14 cellular contexts compared by ENCODE assay signal in genomic region chr7:116355423-116355765, GRCh38.
DNase-seq lines count a peak whose midpoint lies in the region; ATAC-seq, FAIRE-seq and TF ChIP-seq lines count a peak whose summit lies in the region.
"Had no signal": no experiment of that assay in that cellular context is flagged by ENCODE, and none has a peak within 500 bp of the region (broad histone marks: within the 10 kb centered on the region; RNA-seq: fewer than 3 reads in every experiment).

No MANE protein-coding gene starts in this region.

- no peaks in the 10 kb centered on the region for H3K9me1 ChIP-seq in K562 (ENCODE audit: control insufficient read depth, insufficient read depth, low read length)

- no peak overlapping the region for H3K4me3 Mint-ChIP-seq in GM23338
- H3K4me3 Mint-ChIP-seq: activated CD8-positive, alpha-beta T cell treated with anti-CD3 and anti-CD28 coated beads for 36 hours; CD4-positive, alpha-beta T cell; T-helper 1 cell treated with Interleukin-12 subunit alpha and Interleukin-12 subunit beta and Interleukin-4 antibody, amounts not matched to agents 30 μg/mL and 1 μg/mL, for 36 hours had no signal

- no peaks in the 10 kb centered on the region for H3F3A ChIP-seq in GM23338 (replicated peaks; ENCODE audit: low read depth)

- H3K4me3 ChIP-seq in GM23338 (no peak overlapping the region), K562 (no peak overlapping the region), left lung (no peak overlapping the region), skeletal muscle tissue (ENCODE audit: low read length in 3 of 3) (peak overlapping the region; percentile 1 to 25 (median 25))

- intact Hi-C loops in K562 (cut with micrococcal nuclease) (no loop called here), left lung (cut with DNase I) (loop anchor here in 1 of 2 donors (10.0 kb wide), 1 partner anchor 179 kb away; no protein-coding TSS in a partner anchor), sciatic nerve (cut with DNase I) (no loop called here)

- H3K9me2 ChIP-seq in GM23338 (ENCODE audit: insufficient read depth): peaks cover 4% of the 10 kb centered on the region; the same call in 1 of the 2 replicates

- H3K4me1 Mint-ChIP-seq in GM23338: peaks cover 8% of the 10 kb centered on the region; the same call in 2 of the 3 replicates

- H3K79me2 ChIP-seq in GM23338 (replicated peaks; ENCODE audit: insufficient read depth) (no peaks in the 10 kb centered on the region), K562 (ENCODE audit: control insufficient read depth, insufficient read depth, low read length) (no peaks in the 10 kb centered on the region)

- H3K27ac Mint-ChIP-seq in GM23338: 0 out of 2 replicates have a peak overlapping the region, but pooled peaks have one; percentile 66
- H3K27ac Mint-ChIP-seq: activated CD8-positive, alpha-beta T cell treated with anti-CD3 and anti-CD28 coated beads for 36 hours; CD4-positive, alpha-beta T cell; T-helper 1 cell treated with Interleukin-12 subunit alpha and Interleukin-12 subunit beta and Interleukin-4 antibody, amounts not matched to agents 30 μg/mL and 1 μg/mL, for 36 hours had no signal

- H3K4me1 ChIP-seq in GM23338 (ENCODE audit: insufficient read depth) (no peaks in the 10 kb centered on the region), K562 (replicated peaks in 1 of 2; ENCODE audit: control insufficient read depth in 2 of 2, insufficient read depth in 2 of 2, low read length in 2 of 2) (peaks cover 0 to 15% of the 10 kb centered on the region in 2 experiments; a peak in 3 of 5 replicates), left lung (peaks cover 36 to 40% of the 10 kb centered on the region in 2 donors), skeletal muscle tissue (ENCODE audit: control insufficient read depth in 3 of 3, insufficient read depth in 3 of 3, low read length in 3 of 3) (peaks cover 16 to 40% (median 33%) of the 10 kb centered on the region in 3 donors)

- H3K27ac ChIP-seq in GM23338 (ENCODE audit: low read depth): no peak overlapping the region
- no peak overlapping the region for H3K27ac ChIP-seq in K562 (ENCODE audit: extremely low read depth, low read depth, low read length)
- H3K27ac ChIP-seq in left lung: peak overlapping the region; percentile 87 to 92
- H3K27ac ChIP-seq in skeletal muscle tissue (ENCODE audit: low read depth, low read length): peak overlapping the region; percentile 79

- H3K27me3 Mint-ChIP-seq in GM23338 (ENCODE audit: insufficient read depth, low read depth, poor library complexity): no peaks in the 10 kb centered on the region

- TF ChIP-seq CTCF in GM23338 (conservative IDR thresholded peaks at IDR 0.05; ENCODE audit: low read depth in 2 of 2) (no peak), K562 (IDR thresholded peaks at IDR 0.05 in 2 of 3, conservative IDR thresholded peaks at IDR 0.05 in 1 of 3; ENCODE audit: insufficient read depth in 2 of 3, low read depth in 1 of 3, low read length in 3 of 3) (no peak), left lung (IDR thresholded peaks at IDR 0.05) (no peak)

- no peak for TF ChIP-seq RAD21 in K562 (CRISPR knock-in tag; conservative IDR thresholded peaks at IDR 0.05 in 1 of 2, IDR thresholded peaks at IDR 0.05 in 1 of 2)

- FAIRE-seq in K562 (lab: Jason Lieb, UNC) (no peak), urothelium cell line (lab: Jason Lieb, UNC) (no peak)

- no peaks in the 10 kb centered on the region for H3K36me3 Mint-ChIP-seq in GM23338 (ENCODE audit: low read depth)
- H3K36me3 Mint-ChIP-seq: activated naive CD4-positive, alpha-beta T cell treated with anti-CD3 and anti-CD28 coated beads, Interleukin-2, amount 50 U/mL, for 72 hours had no signal

- in situ Hi-C loops in K562 (cut with MboI): no loop called here

- POLR2A ChIA-PET in K562 (lab: Yijun Ruan, JAX): interaction anchor here (0.8 kb wide), 1 partner anchor 32 kb away, joined by 3 read pairs; no protein-coding TSS in a partner anchor

- CTCF ChIA-PET in K562 (lab: Yijun Ruan, JAX; ENCODE audit: low intra/inter-chr PET ratio): no interaction called here

- H3K36me3 ChIP-seq in GM23338 (ENCODE audit: insufficient read depth) (no peaks in the 10 kb centered on the region), K562 (ENCODE audit: control insufficient read depth, insufficient read depth, low read length) (no peaks in the 10 kb centered on the region), left lung (no peaks in the 10 kb centered on the region), skeletal muscle tissue (ENCODE audit: control insufficient read depth in 3 of 3, insufficient read depth in 3 of 3, low read length in 3 of 3) (no peaks in the 10 kb centered on the region)

- no peak for TF ChIP-seq EP300 in K562 (IDR thresholded peaks at IDR 0.05; ENCODE audit: low read length)

- H3K9ac ChIP-seq in K562 (ENCODE audit: insufficient read depth in 1 of 2, low read depth in 2 of 2, low read length in 2 of 2) (no peak overlapping the region), skeletal muscle tissue (ENCODE audit: low read depth in 1 of 3, low read length in 3 of 3) (peak overlapping the region in 1 of 3 donors; percentile 5)

- no peaks in the 10 kb centered on the region for H3K9me3 Mint-ChIP-seq in GM23338
- H3K9me3 Mint-ChIP-seq: activated CD8-positive, alpha-beta T cell treated with anti-CD3 and anti-CD28 coated beads for 36 hours; activated naive CD4-positive, alpha-beta T cell treated with anti-CD3 and anti-CD28 coated beads, Interleukin-2, amount 50 U/mL, for 72 hours; CD4-positive, alpha-beta T cell; T-helper 1 cell treated with Interleukin-12 subunit alpha and Interleukin-12 subunit beta and Interleukin-4 antibody, amounts not matched to agents 30 μg/mL and 1 μg/mL, for 36 hours had no signal

- no peak for ATAC-seq in GM23338
- no peak for ATAC-seq in K562
- no peak for ATAC-seq in left lung
- ATAC-seq in sciatic nerve: no peak
- ATAC-seq in GM21576 (IDR thresholded peaks at IDR 0.05; ENCODE audit: unreplicated experiment): no peak
- ATAC-seq: activated CD8-positive, alpha-beta T cell treated with anti-CD3 and anti-CD28 coated beads for 36 hours; activated naive CD4-positive, alpha-beta T cell treated with anti-CD3 and anti-CD28 coated beads, Interleukin-2, amount 50 U/mL, for 72 hours had no signal

- no peaks in the 10 kb centered on the region for H4K20me1 ChIP-seq in GM23338 (replicated peaks; ENCODE audit: insufficient read depth)
- H4K20me1 ChIP-seq in K562 (replicated peaks; ENCODE audit: control insufficient read depth, insufficient read depth, low read length): no peaks in the 10 kb centered on the region

- no TSS peak for BruUV-seq in K562 (replicated peaks; lab: Mats Ljungman, UMichigan)

- no peaks in the 10 kb centered on the region for H3K27me3 ChIP-seq in GM23338 (ENCODE audit: insufficient read depth)
- H3K27me3 ChIP-seq in K562 (ENCODE audit: control insufficient read depth in 2 of 2, insufficient read depth in 2 of 2, low read length in 2 of 2): no peaks in the 10 kb centered on the region
- no peaks in the 10 kb centered on the region for H3K27me3 ChIP-seq in left lung
- no peaks in the 10 kb centered on the region for H3K27me3 ChIP-seq in skeletal muscle tissue (ENCODE audit: control insufficient read depth in 3 of 3, insufficient read depth in 3 of 3, low read length in 3 of 3)

- H3K9me3 ChIP-seq in K562 (replicated peaks; ENCODE audit: control insufficient read depth, insufficient read depth, low read depth, low read length) (no peaks in the 10 kb centered on the region), left lung (no peaks in the 10 kb centered on the region), skeletal muscle tissue (ENCODE audit: control insufficient read depth in 3 of 3, low read length in 3 of 3) (no peaks in the 10 kb centered on the region)

- 8% methylated on average over 3 of the region's 3 CpGs for WGBS in K562 (ENCODE audit: insufficient coverage, low coverage, missing lambda C conversion rate)

- no peak for DNase-seq in GM23338 (ENCODE audit: low spot score)
- DNase-seq in K562 (ENCODE audit: extremely low read depth in 1 of 4, low spot score in 3 of 4): no peak
- no peak for DNase-seq in left lung
- no peak for DNase-seq in sciatic nerve (ENCODE audit: low spot score)
- no peak for DNase-seq in urothelium cell line (ENCODE audit: low spot score)
- no peak for DNase-seq in NCI-H510A treated with DMSO at 0.1 percent for 48 hours (lab: John Stamatoyannopoulos, UW)
- DNase-seq: activated CD8-positive, alpha-beta T cell treated with anti-CD3 and anti-CD28 coated beads for 36 hours; CD4-positive, alpha-beta T cell; NCI-H1436; nucleus accumbens had no signal

- H3K4me2 ChIP-seq in GM23338: no peak overlapping the region
- H3K4me2 ChIP-seq in K562 (ENCODE audit: insufficient read depth, low read length): peak overlapping the region; percentile 7; the same call in 1 of the 2 replicates

- H2AFZ ChIP-seq in GM23338 (0 out of 2 replicates have a peak overlapping the region, but pooled peaks have one; percentile 11), K562 (ENCODE audit: low read depth, low read length) (no peak overlapping the region)

- TF ChIP-seq POLR2A in K562 (conservative IDR thresholded peaks at IDR 0.05): no peak

TF ChIP-seq in GM23338, 12 proteins besides CTCF, POLR2A, EP300 and RAD21 (continues in another document):
- no peak for TF ChIP-seq ZNF114 (CRISPR knock-in tag; IDR thresholded peaks at IDR 0.05)
- no peak for TF ChIP-seq ZNF331 (CRISPR knock-in tag; IDR thresholded peaks at IDR 0.05; ENCODE audit: low read depth)
- TF ChIP-seq EZH2phosphoT487 (IDR thresholded peaks at IDR 0.05; ENCODE audit: unreplicated experiment): no peak
- no peak for TF ChIP-seq JUNB (IDR thresholded peaks at IDR 0.05; ENCODE audit: unreplicated experiment)
- TF ChIP-seq NANOG (IDR thresholded peaks at IDR 0.05; ENCODE audit: borderline replicate concordance): no peak
- TF ChIP-seq CREB1 (CRISPR knock-in tag; IDR thresholded peaks at IDR 0.05; ENCODE audit: low read depth): no peak

TF ChIP-seq in K562, 482 proteins besides CTCF, POLR2A, EP300 and RAD21:
- no peak for TF ChIP-seq ZEB2 (IDR thresholded peaks at IDR 0.05)
- TF ChIP-seq CCNT2 (IDR thresholded peaks at IDR 0.05; ENCODE audit: borderline replicate concordance, extremely low read depth, insufficient read length, low read depth, low read length): peak; percentile 8
- TF ChIP-seq MLLT1 (IDR thresholded peaks at IDR 0.05): no peak
- peak; percentile 61 for TF ChIP-seq GABPA (tag; conservative IDR thresholded peaks at IDR 0.05; ENCODE audit: low read depth)
- no peak for TF ChIP-seq ZNF778 (CRISPR knock-in tag; IDR thresholded peaks at IDR 0.05)

Comparison
In these comparisons a context has a peak if more than half of its experiments do, and no peak if none do; other contexts are left out.
1. H3K27ac ChIP-seq: peak in left lung (2 of 2) and skeletal muscle tissue (single experiment); none in GM23338 (single experiment) and K562 (single experiment).
2. H3K4me3 ChIP-seq: peak in skeletal muscle tissue (3 of 3); none in GM23338 (single experiment), K562 (single experiment) and left lung (0 of 2).